In genomic region chr16:69113216-69113615, GRCh38 we compare ENCODE assay signal across 15 cellular contexts. TPM values are rescaled to one million over a fixed set of nuclear protein-coding genes. Genes with fewer than 3 reads are reported as not detected.
A peak's percentile ranks its signal among the peaks of the same experiment; 100 is the strongest.
DNase-seq lines count a peak whose midpoint lies in the region; ATAC-seq, FAIRE-seq and TF ChIP-seq lines count a peak whose summit lies in the region.
"Had no signal": no experiment of that assay in that cellular context is flagged by ENCODE, and none has a peak within 500 bp of the region (broad histone marks: within the 10 kb centered on the region; RNA-seq: fewer than 3 reads in every experiment).

No MANE protein-coding gene starts in this region.

- H3K9me3 ChIP-seq in right atrium auricular region, result no peaks in the 10 kb centered on the region
- H3K9me3 ChIP-seq in endothelial cell of umbilical vein (replicated peaks; ENCODE audit: control insufficient read depth, insufficient read depth, low read length), result no peaks in the 10 kb centered on the region
- H3K9me3 ChIP-seq in upper lobe of right lung, result no peaks in the 10 kb centered on the region
- H3K9me3 ChIP-seq: A549, BLaER1, HAP-1 had no signal

- no peaks in the 10 kb centered on the region for H3K79me2 ChIP-seq in endothelial cell of umbilical vein (ENCODE audit: control insufficient read depth, insufficient read depth, low read length)

- no TSS peak for BruUV-seq in endothelial cell of umbilical vein (replicated peaks; lab: Mats Ljungman, UMichigan)

- H3K9me1 ChIP-seq in endothelial cell of umbilical vein (replicated peaks; ENCODE audit: control insufficient read depth, extremely low read depth, insufficient read depth, low read length), result no peaks in the 10 kb centered on the region

- no peak for ATAC-seq in Right ventricle myocardium inferior
- no peak for ATAC-seq in upper lobe of right lung

- peaks cover 3% of the 10 kb centered on the region for H4K20me1 ChIP-seq in endothelial cell of umbilical vein (replicated peaks; ENCODE audit: control insufficient read depth, extremely low read depth, insufficient read depth, low read length)

- no peak for TF ChIP-seq CTCF in right atrium auricular region (IDR thresholded peaks at IDR 0.05)
- no peak for TF ChIP-seq CTCF in endothelial cell of umbilical vein (IDR thresholded peaks at IDR 0.05; ENCODE audit: extremely low read depth in 1 of 2, insufficient read depth in 1 of 2, low read depth in 1 of 2, low read length in 2 of 2)
- TF ChIP-seq CTCF in upper lobe of right lung (IDR thresholded peaks at IDR 0.05), result no peak

- H3K27ac ChIP-seq in right atrium auricular region, result no peak overlapping the region
- H3K27ac ChIP-seq in endothelial cell of umbilical vein (ENCODE audit: insufficient read depth, low read depth, low read length), result no peak overlapping the region
- no peak overlapping the region for H3K27ac ChIP-seq in upper lobe of right lung
- H3K27ac ChIP-seq: BLaER1, KMS-11, PC-9 had no signal

- dilution Hi-C loops in endothelial cell of umbilical vein (cut with MboI; ENCODE audit: extremely low pct_ligation_motif_present, low sequenced_read_pairs), result no loop called here

- H2AFZ ChIP-seq in endothelial cell of umbilical vein (ENCODE audit: low read depth, low read length), result no peak overlapping the region
- H2AFZ ChIP-seq: PC-9 had no signal

- intact Hi-C loops in Right ventricle myocardium inferior (cut with DNase I) (no loop called here), endothelial cell of umbilical vein (cut with micrococcal nuclease) (no loop called here), upper lobe of right lung (cut with DNase I) (loop anchor here (10.0 kb wide), 2 partner anchors 208 to 588 kb away; no protein-coding TSS in a partner anchor)

- H3K9ac ChIP-seq in endothelial cell of umbilical vein (replicated peaks; ENCODE audit: extremely low read depth, insufficient read depth, low read length), result no peak overlapping the region
- H3K9ac ChIP-seq: BLaER1, KMS-11 had no signal

- no peak for TF ChIP-seq POLR2A in endothelial cell of umbilical vein (IDR thresholded peaks at IDR 0.05; ENCODE audit: low read depth, low read length)

- no peak overlapping the region for H3K4me2 ChIP-seq in endothelial cell of umbilical vein (ENCODE audit: insufficient read depth, low read length)
- H3K4me2 ChIP-seq: A549, BLaER1, KMS-11, PC-9 had no signal

- CTCF ChIA-PET in endothelial cell of umbilical vein (lab: Charles Lee), result interaction anchor here (0.6 to 4.2 kb wide), 36 partner anchors 8 to 585 kb away, joined by 3 to 45 read pairs (median 4); partner anchors contain the start of genes CHTF8 and UTP4

- peak; percentile 21 for DNase-seq in Right ventricle myocardium inferior (ENCODE audit: missing footprints)
- no peak for DNase-seq in right atrium auricular region (ENCODE audit: low spot score)
- DNase-seq in M059J (ENCODE audit: low read depth), result peak; percentile 38
- DNase-seq in endothelial cell of umbilical vein (ENCODE audit: low read depth, low spot score), result no peak
- DNase-seq in upper lobe of right lung, result peak; percentile 39
- no peak for DNase-seq in NCI-H2196 (lab: John Stamatoyannopoulos, UW; ENCODE audit: unreplicated experiment)
- DNase-seq in stimulated activated naive CD4-positive, alpha-beta T cell treated with Interleukin-2 at 50 U/mL for 16 hours (lab: John Stamatoyannopoulos, UW), result no peak
- DNase-seq: NCI-H1417 treated with DMSO at 0.1 percent for 48 hours, NCI-H187 treated with DMSO at 0.1 percent for 48 hours had no signal

- peaks cover 17% of the 10 kb centered on the region for H3K36me3 ChIP-seq in right atrium auricular region
- H3K36me3 ChIP-seq in endothelial cell of umbilical vein (ENCODE audit: control insufficient read depth in 2 of 2, extremely low read depth in 1 of 2, insufficient read depth in 2 of 2, low read length in 2 of 2), result peaks cover 0 to 7% of the 10 kb centered on the region in 2 experiments
- H3K36me3 ChIP-seq in upper lobe of right lung, result peaks cover 60% of the 10 kb centered on the region

- H3K4me1 ChIP-seq in right atrium auricular region, result peaks cover 0 to 17% of the 10 kb centered on the region in 2 donors
- H3K4me1 ChIP-seq in endothelial cell of umbilical vein (ENCODE audit: control insufficient read depth, extremely low read depth, insufficient read depth, low read length), result peaks cover 17% of the 10 kb centered on the region
- peaks cover 14% of the 10 kb centered on the region for H3K4me1 ChIP-seq in upper lobe of right lung
- H3K4me1 ChIP-seq: HAP-1 had no signal

- POLR2A ChIA-PET in endothelial cell of umbilical vein (lab: Charles Lee), result interaction anchor here (0.7 kb wide), 1 partner anchor 183 kb away, joined by 3 read pairs; no protein-coding TSS in a partner anchor

- H3K27me3 ChIP-seq in right atrium auricular region (no peaks in the 10 kb centered on the region), endothelial cell of umbilical vein (ENCODE audit: control insufficient read depth in 2 of 2, insufficient read depth in 2 of 2, low read length in 2 of 2) (no peaks in the 10 kb centered on the region), upper lobe of right lung (no peaks in the 10 kb centered on the region)

- FAIRE-seq in endothelial cell of umbilical vein (lab: Jason Lieb, UNC), result peak; percentile 52
- FAIRE-seq: A549 had no signal

- H3K4me3 ChIP-seq in right atrium auricular region (no peak overlapping the region), endothelial cell of umbilical vein (replicated peaks in 1 of 3; ENCODE audit: insufficient read depth in 1 of 3, low read depth in 1 of 3, low read length in 3 of 3) (no peak overlapping the region), upper lobe of right lung (no peak overlapping the region)
- H3K4me3 ChIP-seq: A549, BLaER1, HAP-1, PC-9 had no signal

TF ChIP-seq in endothelial cell of umbilical vein, 7 proteins besides CTCF, POLR2A, EP300 and RAD21:
- TF ChIP-seq FOS (IDR thresholded peaks at IDR 0.05; ENCODE audit: borderline replicate concordance, insufficient read depth, low read length), result no peak
- TF ChIP-seq POLR2AphosphoS5 (IDR thresholded peaks at IDR 0.05; ENCODE audit: insufficient read depth, low read depth, low read length), result no peak
- no peak for TF ChIP-seq MAX (IDR thresholded peaks at IDR 0.05; ENCODE audit: insufficient read depth, insufficient read length)
- TF ChIP-seq MYC (IDR thresholded peaks at IDR 0.05; ENCODE audit: low read depth, low read length), result no peak
- TF ChIP-seq EZH2 (IDR thresholded peaks at IDR 0.05; ENCODE audit: borderline replicate concordance, low read depth, low read length, severe bottlenecking), result no peak
- TF ChIP-seq JUN (IDR thresholded peaks at IDR 0.05; ENCODE audit: borderline replicate concordance, insufficient read depth, insufficient read length, low read depth), result no peak
- TF ChIP-seq GATA2 (IDR thresholded peaks at IDR 0.05; ENCODE audit: insufficient read depth, insufficient read length, low read depth, low read length), result no peak
TF ChIP-seq in endothelial cell of umbilical vein: peak in this region for 0.

RNA-seq across cellular contexts. Expression of gene HAS3, which starts 7.8 kb away (rescaled TPM):
- total RNA-seq in Right ventricle myocardium inferior, result 0.30 TPM
- total RNA-seq in right atrium auricular region, result under 1 TPM; 0.11 to 0.28 TPM
- 0.20 and 1.3 TPM in 2 replicates for total RNA-seq in M059J (2014; rRNA removed; shearing (Covaris generic))
- 1.8 TPM in 2 replicates for total RNA-seq in endothelial cell of umbilical vein
- 1.5 and 2.3 TPM in 2 replicates for polyA plus RNA-seq in endothelial cell of umbilical vein
- 1.5 TPM in 2 replicates for polyA plus RNA-seq in endothelial cell of umbilical vein (2011; cell fraction: cytosol; rRNA removed)
- 2.8 and 3.3 TPM in 2 replicates for polyA plus RNA-seq in endothelial cell of umbilical vein (2011; cell fraction: nucleus; rRNA removed)
- polyA plus RNA-seq in endothelial cell of umbilical vein (2012), result 3.7 and 4.3 TPM in 2 replicates
- polyA minus RNA-seq in endothelial cell of umbilical vein, result 3.4 and 5.0 TPM in 2 replicates
- polyA minus RNA-seq in endothelial cell of umbilical vein (2011; cell fraction: cytosol; rRNA and poly(A)+ RNA removed), result 1.6 TPM
- 1.8 TPM in 2 replicates for polyA minus RNA-seq in endothelial cell of umbilical vein (2011; cell fraction: nucleus; rRNA and poly(A)+ RNA removed)
- total RNA-seq in upper lobe of right lung, result 8.2 TPM
- total RNA-seq: HT-29 had no signal

RNA-seq across cellular contexts. Expression of gene CHTF8, which starts 19.2 kb away (rescaled TPM):
- total RNA-seq in Right ventricle myocardium inferior, result 58.3 TPM
- 10 to 100 TPM; 49.4 to 60.5 TPM for total RNA-seq in right atrium auricular region
- total RNA-seq in M059J (2014; rRNA removed; shearing (Covaris generic)), result 82.1 and 84.6 TPM in 2 replicates
- total RNA-seq in endothelial cell of umbilical vein, result 131 and 139 TPM in 2 replicates
- 118 and 128 TPM in 2 replicates for polyA plus RNA-seq in endothelial cell of umbilical vein
- 127 and 133 TPM in 2 replicates for polyA plus RNA-seq in endothelial cell of umbilical vein (2011; cell fraction: cytosol; rRNA removed)
- polyA plus RNA-seq in endothelial cell of umbilical vein (2011; cell fraction: nucleus; rRNA removed), result 63.8 and 68.0 TPM in 2 replicates
- polyA plus RNA-seq in endothelial cell of umbilical vein (2012), result 89.0 and 122 TPM in 2 replicates
- 152 and 153 TPM in 2 replicates for polyA minus RNA-seq in endothelial cell of umbilical vein
- polyA minus RNA-seq in endothelial cell of umbilical vein (2011; cell fraction: cytosol; rRNA and poly(A)+ RNA removed), result 99.5 TPM
- 38.2 and 38.7 TPM in 2 replicates for polyA minus RNA-seq in endothelial cell of umbilical vein (2011; cell fraction: nucleus; rRNA and poly(A)+ RNA removed)
- total RNA-seq in upper lobe of right lung, result 97.3 TPM

RNA-seq across cellular contexts. Expression of gene UTP4, which starts 19.2 kb away (rescaled TPM):
- 26.6 TPM for total RNA-seq in Right ventricle myocardium inferior
- 10 to 100 TPM; 11.4 to 29.6 TPM for total RNA-seq in right atrium auricular region
- total RNA-seq in M059J (2014; rRNA removed; shearing (Covaris generic)), result 32.0 and 37.4 TPM in 2 replicates
- 56.1 and 60.2 TPM in 2 replicates for total RNA-seq in endothelial cell of umbilical vein
- polyA plus RNA-seq in endothelial cell of umbilical vein, result 59.5 and 67.2 TPM in 2 replicates
- polyA plus RNA-seq in endothelial cell of umbilical vein (2011; cell fraction: cytosol; rRNA removed), result 52.8 and 58.9 TPM in 2 replicates
- 66.5 and 81.0 TPM in 2 replicates for polyA plus RNA-seq in endothelial cell of umbilical vein (2011; cell fraction: nucleus; rRNA removed)
- polyA plus RNA-seq in endothelial cell of umbilical vein (2012), result 61.6 and 78.5 TPM in 2 replicates
- polyA minus RNA-seq in endothelial cell of umbilical vein, result 108 and 115 TPM in 2 replicates
- polyA minus RNA-seq in endothelial cell of umbilical vein (2011; cell fraction: cytosol; rRNA and poly(A)+ RNA removed), result 61.8 TPM
- polyA minus RNA-seq in endothelial cell of umbilical vein (2011; cell fraction: nucleus; rRNA and poly(A)+ RNA removed), result 30.3 and 44.3 TPM in 2 replicates
- 36.5 TPM for total RNA-seq in upper lobe of right lung

Comparison
In these comparisons a context has a peak if more than half of its experiments do, and no peak if none do; other contexts are left out.
1. DNase-seq: peak in Right ventricle myocardium inferior (single experiment), M059J (single experiment) and upper lobe of right lung (single experiment); none in right atrium auricular region (single experiment), endothelial cell of umbilical vein (single experiment), NCI-H2196 (single experiment) and stimulated activated naive CD4-positive, alpha-beta T cell treated with Interleukin-2 at 50 U/mL for 16 hours (single experiment).